Comparison of ENCODE assay signal across 1 cellular context in the genomic region with DNA sequence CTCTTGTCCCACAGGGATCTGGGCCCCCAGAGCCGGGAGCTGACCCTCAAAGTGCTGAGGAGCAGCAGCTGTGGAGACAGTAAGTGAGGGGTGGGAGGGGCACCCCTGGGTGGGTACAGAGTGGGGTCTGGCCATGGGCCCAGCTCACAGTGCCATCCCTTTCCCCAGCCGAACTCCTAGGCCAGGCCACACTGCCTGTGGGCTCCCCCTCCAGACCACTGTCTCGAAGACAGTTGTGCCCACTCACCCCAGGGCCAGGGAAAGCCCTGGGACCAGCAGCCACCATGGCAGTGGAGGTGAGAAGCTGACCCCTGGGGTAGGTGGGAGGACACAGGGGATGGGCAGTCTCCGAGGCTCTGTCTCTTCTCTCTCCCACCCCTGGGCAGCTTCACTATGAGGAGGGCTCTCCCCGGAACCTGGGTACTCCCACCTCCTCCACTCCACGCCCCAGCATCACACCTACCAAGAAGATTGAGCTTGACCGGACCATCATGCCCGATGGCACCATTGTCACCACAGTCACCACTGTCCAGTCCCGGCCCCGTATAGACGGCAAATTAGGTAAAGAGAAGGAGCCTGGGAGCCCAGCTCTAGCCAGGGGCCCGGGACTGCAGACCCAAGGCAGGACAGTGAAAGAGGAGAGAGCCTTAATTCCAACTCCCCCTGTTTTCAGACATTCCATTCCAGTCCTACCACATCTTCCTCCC.
TF ChIP-seq lines count a peak whose summit lies in the region.

No MANE protein-coding gene starts in this region.

TF ChIP-seq in IMR-90, 13 proteins besides CTCF, POLR2A, EP300 and RAD21:
- TF ChIP-seq FOS (IDR thresholded peaks at IDR 0.05; ENCODE audit: low read depth, low read length) (no peak), NFE2L2 (IDR thresholded peaks at IDR 0.05; ENCODE audit: low read depth, low read length) (no peak), CEBPB (IDR thresholded peaks at IDR 0.05; ENCODE audit: low read depth, low read length) (no peak), SMC3 (IDR thresholded peaks at IDR 0.05; ENCODE audit: low read depth, low read length) (no peak), BHLHE40 (IDR thresholded peaks at IDR 0.05; ENCODE audit: low read depth, low read length) (no peak), CHD1 (IDR thresholded peaks at IDR 0.05; ENCODE audit: low read depth, low read length) (no peak), MAFK (IDR thresholded peaks at IDR 0.05; ENCODE audit: low read depth, low read length) (no peak), RCOR1 (IDR thresholded peaks at IDR 0.05; ENCODE audit: insufficient replicate concordance, low read length) (no peak), RFX5 (IDR thresholded peaks at IDR 0.05; ENCODE audit: low read depth, low read length) (no peak)
- TF ChIP-seq, protein P1, sequence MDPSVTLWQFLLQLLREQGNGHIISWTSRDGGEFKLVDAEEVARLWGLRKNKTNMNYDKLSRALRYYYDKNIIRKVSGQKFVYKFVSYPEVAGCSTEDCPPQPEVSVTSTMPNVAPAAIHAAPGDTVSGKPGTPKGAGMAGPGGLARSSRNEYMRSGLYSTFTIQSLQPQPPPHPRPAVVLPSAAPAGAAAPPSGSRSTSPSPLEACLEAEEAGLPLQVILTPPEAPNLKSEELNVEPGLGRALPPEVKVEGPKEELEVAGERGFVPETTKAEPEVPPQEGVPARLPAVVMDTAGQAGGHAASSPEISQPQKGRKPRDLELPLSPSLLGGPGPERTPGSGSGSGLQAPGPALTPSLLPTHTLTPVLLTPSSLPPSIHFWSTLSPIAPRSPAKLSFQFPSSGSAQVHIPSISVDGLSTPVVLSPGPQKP (IDR thresholded peaks at IDR 0.05; ENCODE audit: borderline replicate concordance, low read depth, low read length) = no peak
- TF ChIP-seq, protein P2, sequence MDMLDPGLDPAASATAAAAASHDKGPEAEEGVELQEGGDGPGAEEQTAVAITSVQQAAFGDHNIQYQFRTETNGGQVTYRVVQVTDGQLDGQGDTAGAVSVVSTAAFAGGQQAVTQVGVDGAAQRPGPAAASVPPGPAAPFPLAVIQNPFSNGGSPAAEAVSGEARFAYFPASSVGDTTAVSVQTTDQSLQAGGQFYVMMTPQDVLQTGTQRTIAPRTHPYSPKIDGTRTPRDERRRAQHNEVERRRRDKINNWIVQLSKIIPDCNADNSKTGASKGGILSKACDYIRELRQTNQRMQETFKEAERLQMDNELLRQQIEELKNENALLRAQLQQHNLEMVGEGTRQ (IDR thresholded peaks at IDR 0.05; ENCODE audit: low read depth, low read length) = no peak
